ENCODE assay signal across 9 cellular contexts in genomic region chr3:16338124-16338523, GRCh38.
A peak's percentile ranks its signal among the peaks of the same experiment; 100 is the strongest.
DNase-seq lines count a peak whose midpoint lies in the region; TF ChIP-seq lines count a peak whose summit lies in the region.
"Had no signal": no experiment of that assay in that cellular context is flagged by ENCODE, and none has a peak within 500 bp of the region (broad histone marks: within the 10 kb centered on the region; RNA-seq: fewer than 3 reads in every experiment).

No MANE protein-coding gene starts in this region.

- TF ChIP-seq CTCF in HL-60 (IDR thresholded peaks at IDR 0.05; ENCODE audit: insufficient read depth, low read length), result no peak
- TF ChIP-seq CTCF in neural crest cell (conservative IDR thresholded peaks at IDR 0.05), result no peak

- peaks cover 4% of the 10 kb centered on the region for H3K9me3 Mint-ChIP-seq in neural crest cell

- peaks cover 9% of the 10 kb centered on the region for H3K36me3 Mint-ChIP-seq in neural crest cell (ENCODE audit: low read depth)

- H3K27ac ChIP-seq in HL-60 (replicated peaks), result peak overlapping the region; percentile 66
- H3K27ac ChIP-seq: C4-2B had no signal

- H3K4me1 Mint-ChIP-seq in neural crest cell, result peaks cover 21% of the 10 kb centered on the region

- peak overlapping the region; percentile 84 for H3K27ac Mint-ChIP-seq in neural crest cell (ENCODE audit: unreplicated experiment)

- peak; percentile 55 for DNase-seq in stimulated activated CD4-positive, alpha-beta T cell treated with anti-CD3 and anti-CD28 coated beads, Interleukin-15, amount 100 ng/mL, for 24 hours
- no peak for DNase-seq in stimulated activated CD4-positive, alpha-beta T cell treated with anti-CD3 and anti-CD28 coated beads, Interleukin-12 subunit alpha, Interleukin-12 subunit beta, amount 100 ng/mL, for 4 hours
- DNase-seq in HL-60 (ENCODE audit: low read depth in 1 of 2, low spot score in 1 of 2) (peak; percentile 53 to 74), activated T-cell treated with anti-CD3 and anti-CD28 coated beads for 24 hours (ENCODE audit: low read depth) (peak; percentile 19), neural crest cell (ENCODE audit: low read depth, low spot score) (no peak), pons (ENCODE audit: low spot score) (no peak), amniotic stem cell (lab: John Stamatoyannopoulos, UW) (no peak), occipital lobe (lab: John Stamatoyannopoulos, UW) (no peak)

- H3K4me3 Mint-ChIP-seq in neural crest cell, result no peak overlapping the region

- no peaks in the 10 kb centered on the region for H3K27me3 Mint-ChIP-seq in neural crest cell (ENCODE audit: low read depth)

- H3K27me3 ChIP-seq in HL-60 (ENCODE audit: insufficient read depth, poor library complexity, severe bottlenecking), result no peaks in the 10 kb centered on the region

- H3K4me3 ChIP-seq in HL-60 (replicated peaks; ENCODE audit: insufficient read depth, low read length), result no peak overlapping the region

Comparison
In these comparisons a context has a peak if more than half of its experiments do, and no peak if none do; other contexts are left out.
1. DNase-seq: peak in stimulated activated CD4-positive, alpha-beta T cell treated with anti-CD3 and anti-CD28 coated beads, Interleukin-15, amount 100 ng/mL, for 24 hours (single experiment), HL-60 (2 of 2) and activated T-cell treated with anti-CD3 and anti-CD28 coated beads for 24 hours (single experiment); none in stimulated activated CD4-positive, alpha-beta T cell treated with anti-CD3 and anti-CD28 coated beads, Interleukin-12 subunit alpha, Interleukin-12 subunit beta, amount 100 ng/mL, for 4 hours (single experiment), neural crest cell (single experiment), pons (single experiment), amniotic stem cell (single experiment) and occipital lobe (single experiment).